8 cellular contexts compared by ENCODE assay signal in the genomic region with DNA sequence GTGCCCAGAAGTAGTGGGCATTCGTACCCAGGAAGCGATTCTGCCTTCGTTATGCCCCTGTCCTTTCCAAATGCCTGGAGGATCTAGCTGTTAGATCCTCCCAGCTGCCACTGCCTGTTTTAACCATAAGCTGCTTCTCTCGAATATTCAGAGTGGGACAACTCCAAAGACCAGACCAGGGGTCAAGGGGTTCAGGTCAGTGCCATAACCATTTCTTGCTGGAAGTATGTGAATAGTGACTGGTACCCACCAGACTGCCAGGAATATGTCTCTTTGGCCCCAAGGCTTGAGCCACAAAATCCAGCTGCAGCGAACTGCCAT. TPM values are rescaled to one million over a fixed set of nuclear protein-coding genes. Genes with fewer than 3 reads are reported as not detected.
DNase-seq lines count a peak whose midpoint lies in the region; ATAC-seq, FAIRE-seq and TF ChIP-seq lines count a peak whose summit lies in the region.

No MANE protein-coding gene starts in this region.

- CTCF ChIA-PET in activated naive CD4-positive, alpha-beta T cell treated with anti-CD3 and anti-CD28 coated beads for 36 hours (lab: Charles Lee), result interaction anchor here (0.7 to 4.2 kb wide), 15 partner anchors 10 to 210 kb away, joined by 3 to 24 read pairs (median 3); partner anchors contain the start of genes C1orf122 and YRDC
- CTCF ChIA-PET in GM12878 (lab: Yijun Ruan, JAX), result interaction anchor here (0.7 to 2.7 kb wide), 40 partner anchors 10 to 381 kb away, joined by 3 to 23 read pairs (median 5); partner anchors contain the start of genes C1orf122, CDCA8, INPP5B and YRDC

- no peaks in the 10 kb centered on the region for H4K20me1 ChIP-seq in GM12878 (ENCODE audit: control insufficient read depth, insufficient read depth)

- H3K4me1 ChIP-seq in GM12878 (ENCODE audit: control insufficient read depth, insufficient read depth, low read length), result peaks cover 14% of the 10 kb centered on the region
- peaks cover 40% of the 10 kb centered on the region for H3K4me1 ChIP-seq in lower lobe of right lung
- peaks cover 0 to 44% (median 17%) of the 10 kb centered on the region in 4 donors for H3K4me1 ChIP-seq in tibial nerve

- 27% methylated on average over 5 of the region's 5 CpGs for WGBS in GM12878 (ENCODE audit: insufficient coverage, insufficient replicate concordance, low lambda C conversion rate, missing lambda C conversion rate)
- WGBS in tibial nerve, 2 donors, result 21 to 24% methylated on average over 5 of the region's 5 CpGs

- TF ChIP-seq EP300 in GM12878 (IDR thresholded peaks at IDR 0.05; ENCODE audit: borderline replicate concordance in 1 of 2, control insufficient read depth in 1 of 2, low read depth in 2 of 2, low read length in 2 of 2) (no peak), tibial nerve (IDR thresholded peaks at IDR 0.05) (no peak)

- RAD21 ChIA-PET in GM12878 (lab: Charles Lee; ENCODE audit: unreplicated experiment), result interaction anchor here (1.3 to 2.9 kb wide), 8 partner anchors 10 to 178 kb away, joined by 3 to 19 read pairs (median 8); partner anchors contain the start of genes C1orf122, SF3A3 and YRDC

- POLR2A ChIA-PET in GM12878 (lab: Charles Lee), result interaction anchor here (1.5 to 2.4 kb wide), 3 partner anchors 13 to 52 kb away, joined by 4 to 17 read pairs (median 5); partner anchors contain the start of genes C1orf122 and YRDC

- peak overlapping the region; percentile 92 for H3K4me3 Mint-ChIP-seq in activated naive CD4-positive, alpha-beta T cell treated with anti-CD3 and anti-CD28 coated beads for 36 hours

- H3K27me3 ChIP-seq in GM12878 (replicated peaks in 1 of 2; ENCODE audit: control insufficient read depth in 2 of 2, insufficient read depth in 2 of 2, low read length in 1 of 2), result no peaks in the 10 kb centered on the region
- no peaks in the 10 kb centered on the region for H3K27me3 ChIP-seq in lower lobe of right lung (ENCODE audit: low read depth)
- H3K27me3 ChIP-seq in tibial nerve, result no peaks in the 10 kb centered on the region

- peaks cover 38% of the 10 kb centered on the region for H3K4me1 Mint-ChIP-seq in activated naive CD4-positive, alpha-beta T cell treated with anti-CD3 and anti-CD28 coated beads for 36 hours (ENCODE audit: low read depth)

- H3K4me2 ChIP-seq in GM12878 (ENCODE audit: control insufficient read depth, insufficient read depth), result peak overlapping the region; percentile 90

- no peak for TF ChIP-seq RAD21 in GM12878 (IDR thresholded peaks at IDR 0.05; ENCODE audit: insufficient read depth, low read depth, low read length)

- H3K9ac ChIP-seq in GM12878 (ENCODE audit: control insufficient read depth, insufficient read depth, low read length), result peak overlapping the region; percentile 98

- H3K27ac Mint-ChIP-seq in activated naive CD4-positive, alpha-beta T cell treated with anti-CD3 and anti-CD28 coated beads for 36 hours, result peak overlapping the region; percentile 84

- TF ChIP-seq CTCF in GM12878 (IDR thresholded peaks at IDR 0.05 in 2 of 3, conservative IDR thresholded peaks at IDR 0.05 in 1 of 3; ENCODE audit: control insufficient read depth in 2 of 3, extremely low read depth in 1 of 3, insufficient read depth in 1 of 3, low read depth in 3 of 3, low read length in 3 of 3), result no peak
- no peak for TF ChIP-seq CTCF in lower lobe of right lung (IDR thresholded peaks at IDR 0.05)
- TF ChIP-seq CTCF in tibial nerve (IDR thresholded peaks at IDR 0.05), result no peak

- H3K4me3 ChIP-seq in GM12878 (peak overlapping the region; percentile 96), lower lobe of right lung (peak overlapping the region; percentile 95), tibial nerve (peak overlapping the region; percentile 75 to 100 (median 90))

- FAIRE-seq in GM12878 (lab: Jason Lieb, UNC), result no peak

- ATAC-seq in GM12878, result no peak
- no peak for ATAC-seq in lower lobe of right lung
- no peak for ATAC-seq in HG03135 (IDR thresholded peaks at IDR 0.05; ENCODE audit: unreplicated experiment)
- no peak for ATAC-seq in GM19395 (IDR thresholded peaks at IDR 0.05; ENCODE audit: unreplicated experiment)
- no peak for ATAC-seq in GM18511 (IDR thresholded peaks at IDR 0.05; ENCODE audit: unreplicated experiment)

- peaks cover 2 to 17% of the 10 kb centered on the region in 2 experiments for H3K36me3 ChIP-seq in GM12878 (ENCODE audit: control insufficient read depth in 2 of 2, insufficient read depth in 2 of 2, low read length in 1 of 2)
- H3K36me3 ChIP-seq in lower lobe of right lung, result peaks cover 66% of the 10 kb centered on the region
- peaks cover 0 to 63% (median 4%) of the 10 kb centered on the region in 3 donors for H3K36me3 ChIP-seq in tibial nerve

- intact Hi-C loops in activated naive CD4-positive, alpha-beta T cell treated with anti-CD3 and anti-CD28 coated beads for 36 hours (cut with micrococcal nuclease), result loop anchor here (1.0 kb wide), 1 partner anchor 52 kb away; the partner anchor contains the start of gene YRDC
- intact Hi-C loops in GM12878 (cut with micrococcal nuclease; ENCODE audit: unreplicated experiment) (no loop called here), lower lobe of right lung (cut with DNase I) (no loop called here)

- no peak for DNase-seq in activated naive CD4-positive, alpha-beta T cell treated with anti-CD3 and anti-CD28 coated beads for 36 hours
- no peak for DNase-seq in activated naive CD4-positive, alpha-beta T cell (lab: John Stamatoyannopoulos, UW)
- DNase-seq in GM12878 (ENCODE audit: low read depth, low spot score) (no peak), lower lobe of right lung (no peak), tibial nerve (ENCODE audit: low spot score in 2 of 2) (no peak)

- SMC1A ChIA-PET in GM12878 (lab: Charles Lee; ENCODE audit: uncharacterized antibody, unreplicated experiment), result interaction anchor here (0.8 to 2.7 kb wide), 8 partner anchors 9 to 214 kb away, joined by 3 to 9 read pairs (median 4); partner anchors contain the start of genes C1orf122, CDCA8 and YRDC

- H3K36me3 Mint-ChIP-seq in activated naive CD4-positive, alpha-beta T cell treated with anti-CD3 and anti-CD28 coated beads for 36 hours (ENCODE audit: low read depth), result peaks cover 23% of the 10 kb centered on the region

- peak overlapping the region; percentile 38 for H2AFZ ChIP-seq in GM12878 (ENCODE audit: control insufficient read depth, low read depth, low read length)

- in situ Hi-C loops in GM12878 (cut with MboI), result no loop called here

- no TSS peak for BruUV-seq in GM12878 (replicated peaks; lab: Mats Ljungman, UMichigan)

- peaks cover 29% of the 10 kb centered on the region for H3K79me2 ChIP-seq in GM12878 (ENCODE audit: control insufficient read depth, insufficient read depth, low read length)

- H3K27me3 Mint-ChIP-seq in activated naive CD4-positive, alpha-beta T cell treated with anti-CD3 and anti-CD28 coated beads for 36 hours (ENCODE audit: low read depth), result no peaks in the 10 kb centered on the region

- no peaks in the 10 kb centered on the region for H3K9me3 Mint-ChIP-seq in activated naive CD4-positive, alpha-beta T cell treated with anti-CD3 and anti-CD28 coated beads for 36 hours

- H3K27ac ChIP-seq in GM12878 (ENCODE audit: control insufficient read depth, insufficient read depth) (no peak overlapping the region), lower lobe of right lung (peak overlapping the region; percentile 98), tibial nerve (peak overlapping the region; percentile 82 to 98 (median 92))

- TF ChIP-seq POLR2A in GM12878 (IDR thresholded peaks at IDR 0.05; ENCODE audit: low read depth, low read length), result no peak
- TF ChIP-seq POLR2A in tibial nerve (IDR thresholded peaks at IDR 0.05), result no peak

- no peaks in the 10 kb centered on the region for H3K9me3 ChIP-seq in GM12878 (replicated peaks; ENCODE audit: control insufficient read depth, insufficient read depth, low read length)
- H3K9me3 ChIP-seq in lower lobe of right lung, result no peaks in the 10 kb centered on the region
- no peaks in the 10 kb centered on the region for H3K9me3 ChIP-seq in tibial nerve

RNA-seq across cellular contexts. Expression of gene MTF1, which starts 0.9 kb away (rescaled TPM):
- 10 to 100 TPM; 18.9 to 19.1 TPM for total RNA-seq in activated naive CD4-positive, alpha-beta T cell treated with anti-CD3 and anti-CD28 coated beads for 36 hours
- total RNA-seq in GM12878 (2013; cell fraction: nucleolus; rRNA removed), result 6.5 and 6.9 TPM in 2 replicates
- total RNA-seq in GM12878 (2014; rRNA removed) (2.0 and 2.2 TPM in 2 replicates), GM12878 (2014; rRNA removed; fragmentation: Illumina TruSeq; extraction: Trizol) (6.3 and 6.6 TPM in 2 replicates), GM12878 (2021) (19.2 and 20.4 TPM in 2 replicates), lower lobe of right lung (30.3 TPM), tibial nerve (1 to 10 TPM; 6.1 to 9.0 (median 7.8) TPM)
- polyA plus RNA-seq in GM12878 (2011; ENCODE audit: low read depth), result 4.0 TPM
- polyA plus RNA-seq in GM12878 (2011; rRNA removed) (6.7 and 6.8 TPM in 2 replicates), GM12878 (2014; fragmentation: Illumina TruSeq; extraction: Trizol) (9.4 and 11.8 TPM in 2 replicates), GM12878 (2014; fragmentation: Nextera tagmentation; extraction: Ambion mirVana) (1 to 10 TPM; 2.8 to 4.4 TPM), GM12878 (2014; rRNA removed) (5.5 and 5.6 TPM in 2 replicates), GM12878 (2016; fragmentation: Nextera tagmentation; extraction: Ambion mirVana) (10 to 100 TPM; 13.7 to 14.7 TPM)
- 5.3 and 5.9 TPM in 2 replicates for polyA plus RNA-seq in GM12878 (2011; cell fraction: cytosol; rRNA removed)
- 5.1 and 14.7 TPM in 2 replicates for polyA plus RNA-seq in GM12878 (2011; cell fraction: nucleus; rRNA removed)
- 4.0 and 8.6 TPM in 2 replicates for polyA plus RNA-seq in GM12878 (2012)
- polyA minus RNA-seq in GM12878 (2011; rRNA and poly(A)+ RNA removed), result 10.7 and 28.2 TPM in 2 replicates
- polyA minus RNA-seq in GM12878 (2011; cell fraction: cytosol; rRNA and poly(A)+ RNA removed), result 2.7 and 4.2 TPM in 2 replicates
- polyA minus RNA-seq in GM12878 (2011; cell fraction: nucleus; rRNA and poly(A)+ RNA removed), result 2.8 and 5.0 TPM in 2 replicates

RNA-seq across cellular contexts. Expression of gene YRDC, which starts 52.3 kb away (rescaled TPM):
- total RNA-seq in activated naive CD4-positive, alpha-beta T cell treated with anti-CD3 and anti-CD28 coated beads for 36 hours, result 10 to 100 TPM; 31.6 to 31.7 TPM
- 6.5 and 6.6 TPM in 2 replicates for total RNA-seq in GM12878 (2013; cell fraction: nucleolus; rRNA removed)
- 33.2 and 36.2 TPM in 2 replicates for total RNA-seq in GM12878 (2014; rRNA removed)
- total RNA-seq in GM12878 (2014; rRNA removed; fragmentation: Illumina TruSeq; extraction: Trizol), result 19.4 and 20.1 TPM in 2 replicates
- 29.1 and 31.7 TPM in 2 replicates for total RNA-seq in GM12878 (2021)
- polyA plus RNA-seq in GM12878 (2011; ENCODE audit: low read depth), result 10.4 TPM
- polyA plus RNA-seq in GM12878 (2011; rRNA removed), result 20.5 and 26.5 TPM in 2 replicates
- 26.6 and 30.0 TPM in 2 replicates for polyA plus RNA-seq in GM12878 (2011; cell fraction: cytosol; rRNA removed)
- polyA plus RNA-seq in GM12878 (2011; cell fraction: nucleus; rRNA removed), result 13.5 and 15.4 TPM in 2 replicates
- polyA plus RNA-seq in GM12878 (2012), result 16.3 and 16.9 TPM in 2 replicates
- 18.5 and 20.9 TPM in 2 replicates for polyA plus RNA-seq in GM12878 (2014; fragmentation: Illumina TruSeq; extraction: Trizol)
- polyA plus RNA-seq in GM12878 (2014; fragmentation: Nextera tagmentation; extraction: Ambion mirVana), result 10 to 100 TPM in 1 of 2 experiments, 1 to 10 TPM in 1; 4.5 to 15.3 TPM
- 32.2 and 34.4 TPM in 2 replicates for polyA plus RNA-seq in GM12878 (2014; rRNA removed)
- polyA plus RNA-seq in GM12878 (2016; fragmentation: Nextera tagmentation; extraction: Ambion mirVana), result 10 to 100 TPM in 1 of 2 experiments, 1 to 10 TPM in 1; 2.9 to 17.4 TPM
- 11.0 and 17.5 TPM in 2 replicates for polyA minus RNA-seq in GM12878 (2011; rRNA and poly(A)+ RNA removed)
- polyA minus RNA-seq in GM12878 (2011; cell fraction: cytosol; rRNA and poly(A)+ RNA removed), result 8.0 TPM in 2 replicates
- polyA minus RNA-seq in GM12878 (2011; cell fraction: nucleus; rRNA and poly(A)+ RNA removed), result 6.2 and 8.2 TPM in 2 replicates
- total RNA-seq in lower lobe of right lung, result 11.2 TPM
- 10 to 100 TPM in 2 of 4 donors, 1 to 10 TPM in 2; 8.1 to 13.8 (median 10.8) TPM for total RNA-seq in tibial nerve

RNA-seq across cellular contexts. Expression of gene C1orf122, which starts 52.7 kb away (rescaled TPM):
- 10 to 100 TPM; 12.8 to 14.2 TPM for total RNA-seq in activated naive CD4-positive, alpha-beta T cell treated with anti-CD3 and anti-CD28 coated beads for 36 hours
- 0.75 and 0.98 TPM in 2 replicates for total RNA-seq in GM12878 (2013; cell fraction: nucleolus; rRNA removed)
- total RNA-seq in GM12878 (2014; rRNA removed), result 30.4 and 35.8 TPM in 2 replicates
- 6.4 and 6.9 TPM in 2 replicates for total RNA-seq in GM12878 (2014; rRNA removed; fragmentation: Illumina TruSeq; extraction: Trizol)
- 30.9 TPM in 2 replicates for total RNA-seq in GM12878 (2021)
- polyA plus RNA-seq in GM12878 (2011; ENCODE audit: low read depth), result 2.0 TPM
- polyA plus RNA-seq in GM12878 (2011; rRNA removed), result 2.6 and 8.4 TPM in 2 replicates
- 6.9 and 16.9 TPM in 2 replicates for polyA plus RNA-seq in GM12878 (2011; cell fraction: cytosol; rRNA removed)
- polyA plus RNA-seq in GM12878 (2011; cell fraction: nucleus; rRNA removed), result 7.2 and 7.7 TPM in 2 replicates
- polyA plus RNA-seq in GM12878 (2012), result 9.5 and 11.0 TPM in 2 replicates
- 3.0 and 4.6 TPM in 2 replicates for polyA plus RNA-seq in GM12878 (2014; fragmentation: Illumina TruSeq; extraction: Trizol)
- 1 to 10 TPM; 1.6 to 8.4 TPM for polyA plus RNA-seq in GM12878 (2014; fragmentation: Nextera tagmentation; extraction: Ambion mirVana)
- polyA plus RNA-seq in GM12878 (2014; rRNA removed), result 30.9 and 35.5 TPM in 2 replicates
- polyA plus RNA-seq in GM12878 (2016; fragmentation: Nextera tagmentation; extraction: Ambion mirVana), result 10 to 100 TPM; 21.2 to 29.4 TPM
- 1.6 and 2.2 TPM in 2 replicates for polyA minus RNA-seq in GM12878 (2011; rRNA and poly(A)+ RNA removed)
- 1.5 and 2.1 TPM in 2 replicates for polyA minus RNA-seq in GM12878 (2011; cell fraction: cytosol; rRNA and poly(A)+ RNA removed)
- polyA minus RNA-seq in GM12878 (2011; cell fraction: nucleus; rRNA and poly(A)+ RNA removed), result 2.8 and 4.6 TPM in 2 replicates
- total RNA-seq in lower lobe of right lung, result 22.8 TPM
- 100 to 1,000 TPM in 1 of 4 donors, 10 to 100 TPM in 3; 80.6 to 132 (median 92.7) TPM for total RNA-seq in tibial nerve
